In the genomic region with DNA sequence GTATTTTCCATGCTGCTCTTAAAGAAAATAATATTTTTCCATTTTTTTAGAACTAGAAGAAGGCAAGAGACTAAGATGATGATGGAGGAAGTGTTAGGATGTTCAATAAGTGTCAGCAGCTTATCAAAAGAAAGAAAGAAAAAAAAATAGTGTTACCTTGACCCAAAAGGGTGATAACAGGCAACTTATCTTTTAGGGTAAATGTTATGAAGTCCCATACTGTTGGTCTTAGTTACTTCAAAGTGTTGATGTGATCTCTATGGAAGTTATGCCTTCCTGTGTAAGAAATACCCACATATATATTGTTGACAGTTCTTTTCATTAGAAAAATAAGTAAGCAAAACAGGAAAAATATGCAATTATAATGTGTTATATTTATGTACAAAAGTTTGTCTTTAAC, we compare ENCODE assay signal across 1 cellular context.
TF ChIP-seq lines count a peak whose summit lies in the region.

No MANE protein-coding gene starts in this region.

TF ChIP-seq in HepG2, 621 proteins besides CTCF, POLR2A, EP300 and RAD21 (continued from another document and continues in another):
- TF ChIP-seq AHDC1 (CRISPR knock-in tag; IDR thresholded peaks at IDR 0.05; ENCODE audit: borderline replicate concordance) (peak; percentile 98), HNF4A (CRISPR knock-in tag; IDR thresholded peaks at IDR 0.05) (peak; percentile 78), ISL2 (CRISPR knock-in tag; IDR thresholded peaks at IDR 0.05) (peak; percentile 100), ISX (CRISPR knock-in tag; conservative IDR thresholded peaks at IDR 0.05) (no peak), RBFOX2 (IDR thresholded peaks at IDR 0.05; ENCODE audit: low read depth, low read length) (no peak), AHR (CRISPR knock-in tag; IDR thresholded peaks at IDR 0.05) (no peak), IKZF5 (CRISPR knock-in tag; IDR thresholded peaks at IDR 0.05) (peak; percentile 18; the same call in 1 of the 2 replicates), TCF12 (IDR thresholded peaks at IDR 0.05) (no peak), TCF12 (CRISPR knock-in tag; IDR thresholded peaks at IDR 0.05) (peak; percentile 32; the same call in 1 of the 2 replicates), ZNF225 (CRISPR knock-in tag; IDR thresholded peaks at IDR 0.05) (no peak), XRCC5 (optimal IDR thresholded peaks at IDR 0.05; ENCODE audit: low read length) (no peak), PAF1 (CRISPR knock-in tag; IDR thresholded peaks at IDR 0.05) (no peak), PPARG (CRISPR knock-in tag; conservative IDR thresholded peaks at IDR 0.05) (peak; percentile 96), GATA4 (IDR thresholded peaks at IDR 0.05; ENCODE audit: borderline replicate concordance, low read depth) (peak; percentile 100), ZNF577 (CRISPR knock-in tag; IDR thresholded peaks at IDR 0.05; ENCODE audit: borderline replicate concordance, low read depth) (no peak), TCF7L2 (IDR thresholded peaks at IDR 0.05; ENCODE audit: low read depth, low read length) (peak; percentile 80), NR2F6 (IDR thresholded peaks at IDR 0.05) (peak; percentile 98), NR2F6 (CRISPR knock-in tag; IDR thresholded peaks at IDR 0.05) (peak; percentile 97), MIER2 (CRISPR knock-in tag; IDR thresholded peaks at IDR 0.05) (0 out of 2 replicates have a peak, but pooled peaks have one; percentile 38), KDM6A (CRISPR knock-in tag; IDR thresholded peaks at IDR 0.05; ENCODE audit: low read depth) (peak; percentile 74), HDAC1 (CRISPR knock-in tag; IDR thresholded peaks at IDR 0.05) (peak; percentile 60; the same call in 1 of the 2 replicates), MIER3 (CRISPR knock-in tag; IDR thresholded peaks at IDR 0.05; ENCODE audit: borderline replicate concordance) (peak; percentile 51; the same call in 1 of the 2 replicates), CENPT (CRISPR knock-in tag; IDR thresholded peaks at IDR 0.05; ENCODE audit: low read depth) (no peak), SP1 (IDR thresholded peaks at IDR 0.05) (no peak), SP1 (CRISPR knock-in tag; IDR thresholded peaks at IDR 0.05) (no peak), GZF1 (CRISPR knock-in tag; IDR thresholded peaks at IDR 0.05) (no peak), SRSF4 (IDR thresholded peaks at IDR 0.05; ENCODE audit: low read depth, low read length, poor library complexity, severe bottlenecking) (no peak), SOX5 (CRISPR knock-in tag; IDR thresholded peaks at IDR 0.05; ENCODE audit: borderline replicate concordance) (peak; percentile 93), STAT6 (CRISPR knock-in tag; IDR thresholded peaks at IDR 0.05; ENCODE audit: borderline replicate concordance) (no peak), SNRNP70 (IDR thresholded peaks at IDR 0.05; ENCODE audit: low read depth, low read length) (no peak), ZBED4 (CRISPR knock-in tag; IDR thresholded peaks at IDR 0.05; ENCODE audit: borderline replicate concordance) (no peak), ZNF614 (CRISPR knock-in tag; IDR thresholded peaks at IDR 0.05; ENCODE audit: borderline replicate concordance) (0 out of 2 replicates have a peak, but pooled peaks have one; percentile 44), ZNF605 (CRISPR knock-in tag; IDR thresholded peaks at IDR 0.05) (no peak), CSRNP1 (CRISPR knock-in tag; IDR thresholded peaks at IDR 0.05) (no peak)
- TF ChIP-seq, protein P1, sequence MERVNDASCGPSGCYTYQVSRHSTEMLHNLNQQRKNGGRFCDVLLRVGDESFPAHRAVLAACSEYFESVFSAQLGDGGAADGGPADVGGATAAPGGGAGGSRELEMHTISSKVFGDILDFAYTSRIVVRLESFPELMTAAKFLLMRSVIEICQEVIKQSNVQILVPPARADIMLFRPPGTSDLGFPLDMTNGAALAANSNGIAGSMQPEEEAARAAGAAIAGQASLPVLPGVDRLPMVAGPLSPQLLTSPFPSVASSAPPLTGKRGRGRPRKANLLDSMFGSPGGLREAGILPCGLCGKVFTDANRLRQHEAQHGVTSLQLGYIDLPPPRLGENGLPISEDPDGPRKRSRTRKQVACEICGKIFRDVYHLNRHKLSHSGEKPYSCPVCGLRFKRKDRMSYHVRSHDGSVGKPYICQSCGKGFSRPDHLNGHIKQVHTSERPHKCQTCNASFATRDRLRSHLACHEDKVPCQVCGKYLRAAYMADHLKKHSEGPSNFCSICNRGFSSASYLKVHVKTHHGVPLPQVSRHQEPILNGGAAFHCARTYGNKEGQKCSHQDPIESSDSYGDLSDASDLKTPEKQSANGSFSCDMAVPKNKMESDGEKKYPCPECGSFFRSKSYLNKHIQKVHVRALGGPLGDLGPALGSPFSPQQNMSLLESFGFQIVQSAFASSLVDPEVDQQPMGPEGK (CRISPR knock-in tag; IDR thresholded peaks at IDR 0.05) = 0 out of 2 replicates have a peak, but pooled peaks have one; percentile 42
- TF ChIP-seq, protein P2, sequence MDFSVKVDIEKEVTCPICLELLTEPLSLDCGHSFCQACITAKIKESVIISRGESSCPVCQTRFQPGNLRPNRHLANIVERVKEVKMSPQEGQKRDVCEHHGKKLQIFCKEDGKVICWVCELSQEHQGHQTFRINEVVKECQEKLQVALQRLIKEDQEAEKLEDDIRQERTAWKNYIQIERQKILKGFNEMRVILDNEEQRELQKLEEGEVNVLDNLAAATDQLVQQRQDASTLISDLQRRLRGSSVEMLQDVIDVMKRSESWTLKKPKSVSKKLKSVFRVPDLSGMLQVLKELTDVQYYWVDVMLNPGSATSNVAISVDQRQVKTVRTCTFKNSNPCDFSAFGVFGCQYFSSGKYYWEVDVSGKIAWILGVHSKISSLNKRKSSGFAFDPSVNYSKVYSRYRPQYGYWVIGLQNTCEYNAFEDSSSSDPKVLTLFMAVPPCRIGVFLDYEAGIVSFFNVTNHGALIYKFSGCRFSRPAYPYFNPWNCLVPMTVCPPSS (IDR thresholded peaks at IDR 0.05) = no peak
- TF ChIP-seq, protein P3, sequence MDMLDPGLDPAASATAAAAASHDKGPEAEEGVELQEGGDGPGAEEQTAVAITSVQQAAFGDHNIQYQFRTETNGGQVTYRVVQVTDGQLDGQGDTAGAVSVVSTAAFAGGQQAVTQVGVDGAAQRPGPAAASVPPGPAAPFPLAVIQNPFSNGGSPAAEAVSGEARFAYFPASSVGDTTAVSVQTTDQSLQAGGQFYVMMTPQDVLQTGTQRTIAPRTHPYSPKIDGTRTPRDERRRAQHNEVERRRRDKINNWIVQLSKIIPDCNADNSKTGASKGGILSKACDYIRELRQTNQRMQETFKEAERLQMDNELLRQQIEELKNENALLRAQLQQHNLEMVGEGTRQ (IDR thresholded peaks at IDR 0.05; ENCODE audit: low read depth, low read length) = no peak
- TF ChIP-seq, protein P3 (CRISPR knock-in tag; IDR thresholded peaks at IDR 0.05; ENCODE audit: borderline replicate concordance) = peak; percentile 26; the same call in 1 of the 2 replicates
